ENCODE assay signal across 8 cellular contexts in genomic region chrX:110002300-110003166, GRCh38. TPM values are rescaled to one million over a fixed set of nuclear protein-coding genes. Genes with fewer than 3 reads are reported as not detected.
DNase-seq lines count a peak whose midpoint lies in the region; ATAC-seq and TF ChIP-seq lines count a peak whose summit lies in the region.

TSS of gene TMEM164 (plus strand) at chrX:110003114. CDS start at chrX:110003775, 661 bp downstream.

- no peaks in the 10 kb centered on the region for H3K27me3 Mint-ChIP-seq in activated CD4-positive, alpha-beta memory T cell treated with anti-CD3 and anti-CD28 coated beads for 36 hours

- H3K4me1 Mint-ChIP-seq in activated CD4-positive, alpha-beta memory T cell treated with anti-CD3 and anti-CD28 coated beads for 36 hours (ENCODE audit: low read depth) = peaks cover 34% of the 10 kb centered on the region

- no peaks in the 10 kb centered on the region for H3K36me3 Mint-ChIP-seq in activated CD4-positive, alpha-beta memory T cell treated with anti-CD3 and anti-CD28 coated beads for 36 hours

- peak within 1 kb of the TSS; percentile 83 for H3K27ac ChIP-seq in lower lobe of right lung

- H3K9me3 ChIP-seq in lower lobe of right lung = no peaks in the 10 kb centered on the region

- no peaks in the 10 kb centered on the region for H3K9me3 Mint-ChIP-seq in activated CD4-positive, alpha-beta memory T cell treated with anti-CD3 and anti-CD28 coated beads for 36 hours

- peak within 1 kb of the TSS; percentile 81 for H3K4me3 Mint-ChIP-seq in activated CD4-positive, alpha-beta memory T cell treated with anti-CD3 and anti-CD28 coated beads for 36 hours

- H3K4me3 ChIP-seq in BJ (ENCODE audit: low read depth, low read length) (peak within 1 kb of the TSS; percentile 56), lower lobe of right lung (peak within 1 kb of the TSS; percentile 68)

- CTCF ChIA-PET in BJ (lab: Yijun Ruan, JAX) = interaction anchor here (0.7 to 1.8 kb wide), 2 partner anchors 16 to 144 kb away, joined by 5 read pairs; no protein-coding TSS in a partner anchor
- CTCF ChIA-PET in activated CD4-positive, alpha-beta memory T cell treated with anti-CD3 and anti-CD28 coated beads for 36 hours (lab: Charles Lee) = interaction anchor here (1.3 kb wide), 1 partner anchor 144 kb away, joined by 3 read pairs; no protein-coding TSS in a partner anchor

- intact Hi-C loops in activated CD4-positive, alpha-beta memory T cell treated with anti-CD3 and anti-CD28 coated beads for 36 hours (cut with micrococcal nuclease) = loop anchor here (5.0 to 10.0 kb wide), 5 partner anchors 130 to 465 kb away; partner anchors contain the start of genes ACSL4, AMMECR1 and NXT2
- intact Hi-C loops in lower lobe of right lung (cut with DNase I) = no loop called here

- no peak for DNase-seq in BJ (ENCODE audit: low read depth)
- DNase-seq in GM19240 (ENCODE audit: insufficient read length, low spot score) = peak; percentile 27
- peak; percentile 50 for DNase-seq in NCI-H748 treated with DMSO at 0.1 percent for 48 hours (lab: John Stamatoyannopoulos, UW)
- peak; percentile 87 for DNase-seq in activated CD4-positive, alpha-beta memory T cell treated with anti-CD3 and anti-CD28 coated beads for 36 hours
- DNase-seq in ecto neural progenitor cell (ENCODE audit: low spot score) = peak; percentile 84
- peak; percentile 89 for DNase-seq in lower lobe of right lung
- peak; percentile 45 to 78 (median 51) for DNase-seq in stimulated activated CD4-positive, alpha-beta T cell treated with anti-CD3 and anti-CD28 coated beads, TNF-alpha, amount 100 ng/mL, for 24 hours (ENCODE audit: low read depth in 3 of 3)

- POLR2A ChIA-PET in BJ (lab: Charles Lee) = no interaction called here
- POLR2A ChIA-PET in activated CD4-positive, alpha-beta memory T cell treated with anti-CD3 and anti-CD28 coated beads for 36 hours (lab: Charles Lee) = no interaction called here

- H3K4me1 ChIP-seq in lower lobe of right lung = peaks cover 29% of the 10 kb centered on the region

- ATAC-seq in HG03457 (IDR thresholded peaks at IDR 0.05; ENCODE audit: unreplicated experiment) = peak; percentile 83
- ATAC-seq in lower lobe of right lung = peak; percentile 95 to 97

- H3K36me3 ChIP-seq in BJ (ENCODE audit: control insufficient read depth, insufficient read depth, low read length) (no peaks in the 10 kb centered on the region), lower lobe of right lung (no peaks in the 10 kb centered on the region)

- no peak for TF ChIP-seq CTCF in BJ (IDR thresholded peaks at IDR 0.05; ENCODE audit: insufficient read depth, low read depth, low read length)
- no peak for TF ChIP-seq CTCF in lower lobe of right lung (IDR thresholded peaks at IDR 0.05)

- H3K27ac Mint-ChIP-seq in activated CD4-positive, alpha-beta memory T cell treated with anti-CD3 and anti-CD28 coated beads for 36 hours = peak within 1 kb of the TSS; percentile 76

- H3K27me3 ChIP-seq in BJ (ENCODE audit: control insufficient read depth, insufficient read depth, low read length) = no peaks in the 10 kb centered on the region
- no peaks in the 10 kb centered on the region for H3K27me3 ChIP-seq in lower lobe of right lung (ENCODE audit: low read depth)

RNA-seq across cellular contexts. Expression of gene TMEM164, which starts in this region (rescaled TPM):
- polyA plus RNA-seq in BJ (2011; rRNA removed) = 5.5 and 7.7 TPM in 2 replicates
- 6.9 and 7.5 TPM in 2 replicates for polyA minus RNA-seq in BJ (2011; rRNA and poly(A)+ RNA removed)
- 10 to 100 TPM; 10.1 to 13.2 TPM for total RNA-seq in activated CD4-positive, alpha-beta memory T cell treated with anti-CD3 and anti-CD28 coated beads for 36 hours
- 66.4 TPM for total RNA-seq in lower lobe of right lung
